8 cellular contexts compared by ENCODE assay signal in genomic region chr1:16351449-16351993, GRCh38. TPM values are rescaled to one million over a fixed set of nuclear protein-coding genes. Genes with fewer than 3 reads are reported as not detected.
DNase-seq lines count a peak whose midpoint lies in the region; ATAC-seq, FAIRE-seq and TF ChIP-seq lines count a peak whose summit lies in the region.

No MANE protein-coding gene starts in this region.

- BruUV-seq in A673 (replicated peaks; lab: Mats Ljungman, UMichigan) = no TSS peak

- H3K36me3 ChIP-seq in A673 (ENCODE audit: insufficient read depth, low read length, poor library complexity, severe bottlenecking) = no peaks in the 10 kb centered on the region
- H3K36me3 ChIP-seq in trophoblast cell (ENCODE audit: control insufficient read depth in 1 of 2, insufficient read depth in 2 of 2, low read length in 2 of 2) = no peaks in the 10 kb centered on the region

- no peak overlapping the region for H3K23ac ChIP-seq in trophoblast cell (ENCODE audit: low read length)

- DNase-seq in A673 (ENCODE audit: low spot score) (peak; percentile 33), H54 (ENCODE audit: insufficient read length, low spot score) (no peak), head of caudate nucleus (peak in 22 of 42 donors; percentile 5 to 53 (median 33)), trophoblast cell (peak in 1 of 2 donors; percentile 26), SIG-M5 (lab: John Stamatoyannopoulos, UW) (no peak), GM13977 (ENCODE audit: low spot score) (no peak)
- no peak for DNase-seq in activated CD4-positive, alpha-beta memory T cell treated with anti-CD3 and anti-CD28 coated beads for 36 hours

- H3K4me1 Mint-ChIP-seq in activated CD4-positive, alpha-beta memory T cell treated with anti-CD3 and anti-CD28 coated beads for 36 hours (ENCODE audit: low read depth) = peaks cover 27% of the 10 kb centered on the region

- intact Hi-C loops in A673 (cut with micrococcal nuclease; ENCODE audit: unreplicated experiment) = no loop called here
- intact Hi-C loops in activated CD4-positive, alpha-beta memory T cell treated with anti-CD3 and anti-CD28 coated beads for 36 hours (cut with micrococcal nuclease) = loop anchor here (5.0 kb wide), 1 partner anchor 91 kb away; the partner anchor contains the start of gene NECAP2
- intact Hi-C loops in head of caudate nucleus (cut with DNase I) = loop anchor here (10.0 kb wide), 1 partner anchor 107 kb away; no protein-coding TSS in a partner anchor

- no peaks in the 10 kb centered on the region for H3K27me3 Mint-ChIP-seq in activated CD4-positive, alpha-beta memory T cell treated with anti-CD3 and anti-CD28 coated beads for 36 hours

- peak overlapping the region; percentile 81 for H2BK120ac ChIP-seq in trophoblast cell (ENCODE audit: insufficient read depth, low read length, poor library complexity)

- H3K4me3 ChIP-seq in A673 (ENCODE audit: low read depth, low read length, poor library complexity, severe bottlenecking) = peak overlapping the region; percentile 64
- peak overlapping the region; percentile 93 for H3K4me3 ChIP-seq in trophoblast cell (ENCODE audit: low read depth, low read length)

- H2BK5ac ChIP-seq in trophoblast cell (ENCODE audit: low read depth, low read length, poor library complexity) = peak overlapping the region; percentile 65

- no peaks in the 10 kb centered on the region for H3K9me3 Mint-ChIP-seq in activated CD4-positive, alpha-beta memory T cell treated with anti-CD3 and anti-CD28 coated beads for 36 hours

- peak overlapping the region; percentile 95 for H3K14ac ChIP-seq in trophoblast cell (ENCODE audit: low read length)

- CTCF ChIA-PET in A673 (lab: Charles Lee) = interaction anchor here (0.6 to 1.6 kb wide), 2 partner anchors 12 to 600 kb away, joined by 3 to 14 read pairs; no protein-coding TSS in a partner anchor
- CTCF ChIA-PET in activated CD4-positive, alpha-beta memory T cell treated with anti-CD3 and anti-CD28 coated beads for 36 hours (lab: Charles Lee) = interaction anchor here (0.7 to 3.6 kb wide), 7 partner anchors 10 to 613 kb away, joined by 3 to 79 read pairs (median 4); partner anchors contain the start of genes NECAP2 and SZRD1

- peak overlapping the region; percentile 88 for H3K4me3 Mint-ChIP-seq in activated CD4-positive, alpha-beta memory T cell treated with anti-CD3 and anti-CD28 coated beads for 36 hours

- no peaks in the 10 kb centered on the region for H3K27me3 ChIP-seq in A673 (replicated peaks; ENCODE audit: insufficient read depth, low read depth, low read length, poor library complexity)
- H3K27me3 ChIP-seq in trophoblast cell (ENCODE audit: insufficient read depth, low read length) = no peaks in the 10 kb centered on the region

- TF ChIP-seq POLR2A in H54 (IDR thresholded peaks at IDR 0.05; ENCODE audit: low read depth, low read length) = no peak

- peak overlapping the region; percentile 83 for H2AK5ac ChIP-seq in trophoblast cell (ENCODE audit: low read length)

- peaks cover 11% of the 10 kb centered on the region for H3K4me1 ChIP-seq in A673 (ENCODE audit: insufficient read depth, low read length, poor library complexity, severe bottlenecking)
- peaks cover 5 to 13% of the 10 kb centered on the region in 2 experiments for H3K4me1 ChIP-seq in trophoblast cell (ENCODE audit: control insufficient read depth in 1 of 2, insufficient read depth in 2 of 2, low read length in 2 of 2)

- H3K27ac ChIP-seq in A673 (ENCODE audit: low read depth, low read length, poor library complexity, severe bottlenecking) (peak overlapping the region; percentile 88), trophoblast cell (ENCODE audit: low read depth, low read length) (peak overlapping the region; percentile 74)

- H4K91ac ChIP-seq in trophoblast cell (ENCODE audit: low read depth, low read length) = peak overlapping the region; percentile 85

- WGBS in trophoblast cell (ENCODE audit: extremely low coverage, insufficient coverage, insufficient read length) = no CpG with 5 or more reads among the region's 20 CpGs

- H2AFZ ChIP-seq in trophoblast cell (ENCODE audit: insufficient read depth, low read length, poor library complexity) = peak overlapping the region; percentile 92

- peak overlapping the region; percentile 92 for H4K12ac ChIP-seq in trophoblast cell (ENCODE audit: low read depth, low read length)

- peak overlapping the region; percentile 96 for H3K4me2 ChIP-seq in trophoblast cell (ENCODE audit: low read length)

- H4K8ac ChIP-seq in trophoblast cell (ENCODE audit: low read depth, low read length) = peak overlapping the region; percentile 98

- H3K9ac ChIP-seq in trophoblast cell (ENCODE audit: low read length) = peak overlapping the region; percentile 96

- POLR2A ChIA-PET in A673 (lab: Charles Lee; ENCODE audit: low non-redundant PET) = no interaction called here
- POLR2A ChIA-PET in activated CD4-positive, alpha-beta memory T cell treated with anti-CD3 and anti-CD28 coated beads for 36 hours (lab: Charles Lee) = interaction anchor here (0.6 to 3.4 kb wide), 7 partner anchors 12 to 145 kb away, joined by 3 to 22 read pairs (median 4); partner anchors contain the start of genes CPLANE2, NECAP2 and SZRD1

- H2BK12ac ChIP-seq in trophoblast cell (ENCODE audit: low read length) = peak overlapping the region; percentile 75

- H3K9me3 ChIP-seq in A673 (ENCODE audit: low read depth, low read length, poor library complexity, severe bottlenecking) (no peaks in the 10 kb centered on the region), trophoblast cell (ENCODE audit: insufficient read depth, low read depth, low read length) (no peaks in the 10 kb centered on the region)

- ATAC-seq in GM18520 (IDR thresholded peaks at IDR 0.05; ENCODE audit: unreplicated experiment) = no peak

- H3K18ac ChIP-seq in trophoblast cell (ENCODE audit: low read length) = peak overlapping the region; percentile 94

- H3K79me1 ChIP-seq in trophoblast cell (ENCODE audit: low read length) = peaks cover 11% of the 10 kb centered on the region

- peaks cover 3% of the 10 kb centered on the region for H3K36me3 Mint-ChIP-seq in activated CD4-positive, alpha-beta memory T cell treated with anti-CD3 and anti-CD28 coated beads for 36 hours

- TF ChIP-seq CTCF in A673 (conservative IDR thresholded peaks at IDR 0.05; ENCODE audit: low read depth, low read length) (no peak), GM13977 (IDR thresholded peaks at IDR 0.05; ENCODE audit: extremely low read depth, insufficient read depth, missing control alignments) (no peak)

- H3K4ac ChIP-seq in trophoblast cell (ENCODE audit: low read depth, low read length) = peak overlapping the region; percentile 73

- H3K79me2 ChIP-seq in trophoblast cell (ENCODE audit: control insufficient read depth, insufficient read depth, low read length, poor library complexity) = peaks cover 11% of the 10 kb centered on the region

- H3K27ac Mint-ChIP-seq in activated CD4-positive, alpha-beta memory T cell treated with anti-CD3 and anti-CD28 coated beads for 36 hours = peak overlapping the region; percentile 79

- peak; percentile 78 for FAIRE-seq in H54 (lab: Jason Lieb, UNC)

- in situ Hi-C loops in GM13977 (cut with MboI; ENCODE audit: low pct_unique_long_range_greater_than_20kb, low sequenced_read_pairs, unreplicated experiment) = no loop called here

RNA-seq across cellular contexts. Expression of gene FBXO42, which starts 0.8 kb away (rescaled TPM):
- 19.5 and 21.1 TPM in 2 replicates for total RNA-seq in A673 (2021)
- total RNA-seq in activated CD4-positive, alpha-beta memory T cell treated with anti-CD3 and anti-CD28 coated beads for 36 hours = 10 to 100 TPM; 12.0 to 13.6 TPM
- 10.4 and 11.3 TPM in 2 replicates for polyA plus RNA-seq in trophoblast cell (2013)

RNA-seq across cellular contexts. Expression of gene SZRD1, which starts 15.5 kb away (rescaled TPM):
- total RNA-seq in A673 (2021) = 174 and 187 TPM in 2 replicates
- total RNA-seq in activated CD4-positive, alpha-beta memory T cell treated with anti-CD3 and anti-CD28 coated beads for 36 hours = 100 to 1,000 TPM; 185 to 191 TPM
- polyA plus RNA-seq in trophoblast cell (2013) = 80.6 and 85.6 TPM in 2 replicates

Comparison
In these comparisons a context has a peak if more than half of its experiments do, and no peak if none do; other contexts are left out.
1. DNase-seq: peak in A673 (single experiment) and head of caudate nucleus (22 of 42); none in H54 (single experiment), activated CD4-positive, alpha-beta memory T cell treated with anti-CD3 and anti-CD28 coated beads for 36 hours (single experiment), SIG-M5 (single experiment) and GM13977 (single experiment).